ENCODE assay signal across 12 cellular contexts in the genomic region with DNA sequence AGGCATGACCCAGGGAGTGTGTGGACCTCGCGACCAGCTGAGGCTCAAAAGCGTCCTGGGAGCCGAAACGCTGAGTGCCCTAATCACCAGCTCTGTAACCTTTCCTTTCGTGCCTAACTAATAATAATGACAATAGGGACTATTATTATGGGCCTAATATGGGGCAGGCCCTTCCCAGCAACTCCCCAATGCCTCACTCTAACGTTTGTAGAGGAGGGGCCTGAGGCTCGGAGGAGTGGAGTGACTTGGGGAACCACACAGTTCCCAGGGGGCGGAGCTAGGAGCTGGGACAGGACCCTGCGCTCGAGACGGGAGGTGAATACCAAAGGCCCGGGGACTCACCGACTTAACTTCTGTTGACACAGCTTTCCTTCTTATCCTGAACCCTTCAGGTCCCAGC. TPM values are rescaled to one million over a fixed set of nuclear protein-coding genes. Genes with fewer than 3 reads are reported as not detected.
DNase-seq lines count a peak whose midpoint lies in the region; ATAC-seq and TF ChIP-seq lines count a peak whose summit lies in the region.
"Had no signal": no experiment of that assay in that cellular context is flagged by ENCODE, and none has a peak within 500 bp of the region (broad histone marks: within the 10 kb centered on the region; RNA-seq: fewer than 3 reads in every experiment).

No MANE protein-coding gene starts in this region.

- intact Hi-C loops in activated naive CD4-positive, alpha-beta T cell treated with anti-CD3 and anti-CD28 coated beads for 36 hours (cut with micrococcal nuclease) = loop anchor here (1.0 to 5.0 kb wide), 3 partner anchors 23 to 158 kb away; no protein-coding TSS in a partner anchor

- H3F3A ChIP-seq in Loucy (ENCODE audit: low read depth) = peaks cover 5% of the 10 kb centered on the region; the same call in 1 of the 2 replicates

- H3K4me3 ChIP-seq in Loucy (ENCODE audit: low read length, poor library complexity, severe bottlenecking) (no peak overlapping the region), endodermal cell (ENCODE audit: low read length) (peak overlapping the region; percentile 82), skeletal muscle satellite cell (ENCODE audit: low read length) (no peak overlapping the region)

- H3K27me3 Mint-ChIP-seq in activated naive CD4-positive, alpha-beta T cell treated with anti-CD3 and anti-CD28 coated beads for 36 hours (ENCODE audit: low read depth) = no peaks in the 10 kb centered on the region
- peaks cover 47% of the 10 kb centered on the region for H3K27me3 Mint-ChIP-seq in endodermal cell (ENCODE audit: insufficient read depth)

- no peak for ATAC-seq in HG02938 (IDR thresholded peaks at IDR 0.05; ENCODE audit: unreplicated experiment)

- no peaks in the 10 kb centered on the region for H3K36me3 Mint-ChIP-seq in activated naive CD4-positive, alpha-beta T cell treated with anti-CD3 and anti-CD28 coated beads for 36 hours (ENCODE audit: low read depth)
- no peaks in the 10 kb centered on the region for H3K36me3 Mint-ChIP-seq in endodermal cell (ENCODE audit: low read depth)

- H3K4me1 ChIP-seq in Loucy (ENCODE audit: insufficient read depth, low read length, poor library complexity, severe bottlenecking) = peaks cover 5% of the 10 kb centered on the region
- H3K4me1 ChIP-seq in endodermal cell (ENCODE audit: control insufficient read depth, insufficient read depth, low read length) = peaks cover 18% of the 10 kb centered on the region
- H3K4me1 ChIP-seq in skeletal muscle satellite cell (ENCODE audit: control insufficient read depth, insufficient read depth, low read length) = peaks cover 14% of the 10 kb centered on the region

- no peak for DNase-seq in activated naive CD4-positive, alpha-beta T cell treated with anti-CD3 and anti-CD28 coated beads for 36 hours
- DNase-seq in activated naive CD4-positive, alpha-beta T cell treated with anti-CD3 and anti-CD28 coated beads, Interleukin-2, amount 50 U/mL, for 16 hours = no peak
- peak; percentile 96 for DNase-seq in endodermal cell
- DNase-seq in NAMALWA (ENCODE audit: low spot score) = no peak
- DNase-seq in C1 segment of cervical spinal cord (lab: John Stamatoyannopoulos, UW) = no peak
- DNase-seq: activated CD4-positive, alpha-beta T cell treated with anti-CD3 and anti-CD28 coated beads, Interleukin-2, amount 50 U/mL, for 4 hours; kidney glomerular epithelial cell; transverse colon had no signal

- H3K27me3 ChIP-seq in Loucy (ENCODE audit: insufficient read depth, low read length, poor library complexity, severe bottlenecking) (no peaks in the 10 kb centered on the region), endodermal cell (ENCODE audit: control insufficient read depth, insufficient read depth, low read length, poor library complexity, severe bottlenecking) (peaks cover 23% of the 10 kb centered on the region), skeletal muscle satellite cell (ENCODE audit: control insufficient read depth, insufficient read depth, low read length) (no peaks in the 10 kb centered on the region)
- H3K27me3 ChIP-seq: transverse colon had no signal

- H3K9me3 ChIP-seq in Loucy (ENCODE audit: insufficient read depth, low read depth, low read length) = no peaks in the 10 kb centered on the region
- no peaks in the 10 kb centered on the region for H3K9me3 ChIP-seq in endodermal cell (ENCODE audit: control insufficient read depth, low read length)
- H3K9me3 ChIP-seq in skeletal muscle satellite cell (replicated peaks; ENCODE audit: low read length) = no peaks in the 10 kb centered on the region
- H3K9me3 ChIP-seq: prostate gland, transverse colon had no signal

- whole genome bisulfite sequencing in endodermal cell (ENCODE audit: insufficient coverage in 1 of 2, insufficient read length in 1 of 2), 2 experiments = 3% methylated on average over 6 to 13 of the region's 14 CpGs

- peaks cover 6% of the 10 kb centered on the region; the same call in 1 of the 2 replicates for H3K79me2 ChIP-seq in Loucy (ENCODE audit: insufficient read depth, low read length)

- H3K36me3 ChIP-seq in Loucy (ENCODE audit: insufficient read depth, low read length) = no peaks in the 10 kb centered on the region
- H3K36me3 ChIP-seq in endodermal cell (ENCODE audit: control insufficient read depth, insufficient read depth, low read length) = no peaks in the 10 kb centered on the region
- H3K36me3 ChIP-seq in skeletal muscle satellite cell (ENCODE audit: insufficient read depth, low read length) = peaks cover 5% of the 10 kb centered on the region
- H3K36me3 ChIP-seq: prostate gland, transverse colon had no signal

- H3K4me2 ChIP-seq in Loucy (ENCODE audit: low read depth, low read length, poor library complexity, severe bottlenecking) (peak overlapping the region; percentile 34), skeletal muscle satellite cell (ENCODE audit: low read length) (peak overlapping the region; percentile 79)

- peak overlapping the region; percentile 38 for H3K4me3 Mint-ChIP-seq in activated naive CD4-positive, alpha-beta T cell treated with anti-CD3 and anti-CD28 coated beads for 36 hours
- H3K4me3 Mint-ChIP-seq in endodermal cell = peak overlapping the region; percentile 80

- no peaks in the 10 kb centered on the region for H3K9me2 ChIP-seq in Loucy (replicated peaks; ENCODE audit: low read depth, low read length)

- H4K20me1 ChIP-seq in Loucy (ENCODE audit: insufficient read depth, low read length, poor library complexity, severe bottlenecking) = no peaks in the 10 kb centered on the region

- peaks cover 8% of the 10 kb centered on the region for H3K4me1 Mint-ChIP-seq in activated naive CD4-positive, alpha-beta T cell treated with anti-CD3 and anti-CD28 coated beads for 36 hours (ENCODE audit: low read depth)
- H3K4me1 Mint-ChIP-seq in endodermal cell = peaks cover 38% of the 10 kb centered on the region

- no peak overlapping the region for H3K27ac Mint-ChIP-seq in activated naive CD4-positive, alpha-beta T cell treated with anti-CD3 and anti-CD28 coated beads for 36 hours
- peak overlapping the region; percentile 84 for H3K27ac Mint-ChIP-seq in endodermal cell

- H3K9ac ChIP-seq in Loucy (ENCODE audit: low read depth, low read length, poor library complexity, severe bottlenecking) (no peak overlapping the region), endodermal cell (ENCODE audit: extremely low read depth, low read length, poor library complexity, severe bottlenecking) (no peak overlapping the region), skeletal muscle satellite cell (ENCODE audit: low read depth, low read length) (no peak overlapping the region)

- H3K27ac ChIP-seq in endodermal cell (ENCODE audit: low read depth, low read length) = no peak overlapping the region
- H3K27ac ChIP-seq: prostate gland had no signal

- CTCF ChIA-PET in activated naive CD4-positive, alpha-beta T cell treated with anti-CD3 and anti-CD28 coated beads for 36 hours (lab: Charles Lee) = interaction anchor here (0.6 to 1.4 kb wide), 3 partner anchors 36 to 482 kb away, joined by 3 to 4 read pairs (median 3); no protein-coding TSS in a partner anchor

- H3K9me3 Mint-ChIP-seq in activated naive CD4-positive, alpha-beta T cell treated with anti-CD3 and anti-CD28 coated beads for 36 hours = no peaks in the 10 kb centered on the region
- no peaks in the 10 kb centered on the region for H3K9me3 Mint-ChIP-seq in endodermal cell

- H2AFZ ChIP-seq in Loucy (ENCODE audit: low read length) = no peak overlapping the region

- TF ChIP-seq CTCF in Loucy (conservative IDR thresholded peaks at IDR 0.05; ENCODE audit: low read length) = no peak
- TF ChIP-seq CTCF in endodermal cell (conservative IDR thresholded peaks at IDR 0.05) = no peak

RNA-seq across cellular contexts. Expression of gene IER5L, which starts 0.9 kb away (rescaled TPM):
- total RNA-seq in activated naive CD4-positive, alpha-beta T cell treated with anti-CD3 and anti-CD28 coated beads for 36 hours = 1 to 10 TPM; 1.1 to 1.6 TPM
- 1 to 10 TPM; 6.8 to 8.1 TPM for total RNA-seq in endodermal cell
- 48.3 TPM for polyA plus RNA-seq in endodermal cell (2013, experiment 1 of 2)
- polyA plus RNA-seq in endodermal cell (2013, experiment 2 of 2) = 51.1 TPM
- 32.4 and 39.3 TPM in 2 replicates for total RNA-seq in skeletal muscle satellite cell (2012; rRNA removed)
